20 cellular contexts compared by ENCODE assay signal in the genomic region with DNA sequence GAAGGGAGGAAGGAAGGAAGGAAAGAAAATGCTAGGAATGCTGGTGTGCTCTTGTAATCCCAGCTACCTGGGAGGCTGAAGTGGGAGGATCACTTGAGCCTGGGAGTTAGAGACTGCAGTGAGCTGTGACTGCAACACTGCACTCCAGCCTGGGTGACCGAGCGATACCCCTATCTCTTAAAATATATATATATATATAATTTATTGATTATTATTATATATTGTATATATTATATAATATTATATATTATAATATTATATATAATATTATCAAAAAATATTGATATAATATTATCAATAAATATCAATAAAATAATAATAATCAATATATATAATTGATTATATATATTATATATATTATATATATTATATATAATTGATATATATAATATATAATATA.
"Had no signal": no experiment of that assay in that cellular context is flagged by ENCODE, and none has a peak within 500 bp of the region (broad histone marks: within the 10 kb centered on the region; RNA-seq: fewer than 3 reads in every experiment).

No MANE protein-coding gene starts in this region.

- H3K27me3 Mint-ChIP-seq: type B pancreatic cell had no signal

- H3K4me3 Mint-ChIP-seq: mesothelial cell of epicardium; naive B cell; natural killer cell; nephron progenitor cell; neural progenitor cell; stimulated activated memory B cell treated with anti-CD40 and anti-IgM and Interleukin-4, amounts not matched to agents 10 μg/mL and 1 μg/mL and 100 μg/mL, for 72 hours; stimulated activated naive CD8-positive, alpha-beta T cell treated with anti-CD3 and anti-CD28 coated beads, Interleukin-15, amount 100 ng/mL, for 72 hours; type B pancreatic cell had no signal

- ATAC-seq: natural killer cell; right lobe of liver; stimulated activated memory B cell treated with anti-CD40 and anti-IgM and Interleukin-4, amounts not matched to agents 10 μg/mL and 1 μg/mL and 100 μg/mL, for 72 hours; stimulated activated naive CD8-positive, alpha-beta T cell treated with anti-CD3 and anti-CD28 coated beads, Interleukin-15, amount 100 ng/mL, for 72 hours had no signal

- H3K27ac Mint-ChIP-seq: mesothelial cell of epicardium; natural killer cell; nephron progenitor cell; neural progenitor cell; stimulated activated memory B cell treated with anti-CD40 and anti-IgM and Interleukin-4, amounts not matched to agents 10 μg/mL and 1 μg/mL and 100 μg/mL, for 72 hours; type B pancreatic cell had no signal

- H3K36me3 Mint-ChIP-seq: mesothelial cell of epicardium; naive B cell; natural killer cell; neural progenitor cell; stimulated activated memory B cell treated with anti-CD40 and anti-IgM and Interleukin-4, amounts not matched to agents 10 μg/mL and 1 μg/mL and 100 μg/mL, for 72 hours; type B pancreatic cell had no signal

- DNase-seq: islet precursor cell; left ventricle myocardium inferior; mesendoderm; naive B cell; natural killer cell; nephron progenitor cell; occipital lobe; right lobe of liver; stimulated activated CD4-positive, alpha-beta T cell treated with anti-CD3 and anti-CD28 coated beads, Interleukin-1b, Interleukin-23, amount 100 ng/mL, for 48 hours; stimulated activated CD4-positive, alpha-beta T cell treated with anti-CD3 and anti-CD28 coated beads, Interleukin-2, amount 100 ng/mL, for 48 hours; stimulated activated CD4-positive, alpha-beta T cell treated with anti-CD3 and anti-CD28 coated beads, Interleukin-4, amount 100 ng/mL, for 4 hours; stimulated activated CD8-positive, alpha-beta memory T cell treated with anti-CD3 and anti-CD28 coated beads, Interleukin-4, amount 100 ng/mL, for 48 hours; stimulated activated naive CD4-positive, alpha-beta T cell treated with Interleukin-2 at 50 U/mL for 16 hours; stimulated activated naive CD8-positive, alpha-beta T cell treated with anti-CD3 and anti-CD28 coated beads, Interleukin-15, amount 100 ng/mL, for 72 hours; substantia nigra; uterus had no signal

- H3K9me3 Mint-ChIP-seq: mesothelial cell of epicardium; natural killer cell; stimulated activated naive CD8-positive, alpha-beta T cell treated with anti-CD3 and anti-CD28 coated beads, Interleukin-15, amount 100 ng/mL, for 72 hours; type B pancreatic cell had no signal

- H3K4me1 Mint-ChIP-seq: mesothelial cell of epicardium had no signal
